14 cellular contexts compared by ENCODE assay signal in genomic region chr10:73876157-73876556, GRCh38. TPM values are rescaled to one million over a fixed set of nuclear protein-coding genes. Genes with fewer than 3 reads are reported as not detected.
A peak's percentile ranks its signal among the peaks of the same experiment; 100 is the strongest.
DNase-seq lines count a peak whose midpoint lies in the region; ATAC-seq and TF ChIP-seq lines count a peak whose summit lies in the region.
"Had no signal": no experiment of that assay in that cellular context is flagged by ENCODE, and none has a peak within 500 bp of the region (broad histone marks: within the 10 kb centered on the region; RNA-seq: fewer than 3 reads in every experiment).

No MANE protein-coding gene starts in this region.

- H3K27me3 Mint-ChIP-seq in MCF 10A (ENCODE audit: insufficient read depth, unreplicated experiment): no peaks in the 10 kb centered on the region
- peaks cover 0 to 2% (median 0%) of the 10 kb centered on the region in 5 donors for H3K27me3 Mint-ChIP-seq in naive thymus-derived CD4-positive, alpha-beta T cell
- peaks cover 6 to 11% of the 10 kb centered on the region in 2 donors for H3K27me3 Mint-ChIP-seq in natural killer cell treated with Interleukin-12 subunit alpha and Interleukin-12 subunit beta and Interleukin-15 and Interleukin-18, amount 100 ng/mL, for 72 hours

- H3K9me3 Mint-ChIP-seq in MCF 10A (ENCODE audit: unreplicated experiment): no peaks in the 10 kb centered on the region
- H3K9me3 Mint-ChIP-seq in naive thymus-derived CD4-positive, alpha-beta T cell: no peaks in the 10 kb centered on the region
- no peaks in the 10 kb centered on the region for H3K9me3 Mint-ChIP-seq in natural killer cell treated with Interleukin-12 subunit alpha and Interleukin-12 subunit beta and Interleukin-15 and Interleukin-18, amount 100 ng/mL, for 72 hours
- H3K9me3 Mint-ChIP-seq: dendritic cell treated with granulocyte-macrophage colony-stimulating factor and Interleukin-4, amounts not matched to agents 40 ng/mL and 50 ng/mL, for 4 days had no signal

- H3K4me3 Mint-ChIP-seq in MCF 10A (ENCODE audit: unreplicated experiment): no peak overlapping the region
- H3K4me3 Mint-ChIP-seq in naive thymus-derived CD4-positive, alpha-beta T cell: peak overlapping the region in 5 of 10 donors; percentile 8 to 77 (median 44)
- no peak overlapping the region for H3K4me3 Mint-ChIP-seq in natural killer cell treated with Interleukin-12 subunit alpha and Interleukin-12 subunit beta and Interleukin-15 and Interleukin-18, amount 100 ng/mL, for 72 hours
- H3K4me3 Mint-ChIP-seq: dendritic cell treated with granulocyte-macrophage colony-stimulating factor and Interleukin-4, amounts not matched to agents 40 ng/mL and 50 ng/mL, for 4 days had no signal

- peak overlapping the region; percentile 67 for H2AFZ ChIP-seq in mammary epithelial cell (ENCODE audit: low read depth, low read length)

- H3K4me3 ChIP-seq in mammary epithelial cell (replicated peaks in 1 of 3; ENCODE audit: insufficient read depth in 1 of 3, low read depth in 2 of 3, low read length in 3 of 3) (no peak overlapping the region), ascending aorta (no peak overlapping the region), BE2C (ENCODE audit: low read depth, low read length) (no peak overlapping the region)
- H3K4me3 ChIP-seq in naive thymus-derived CD4-positive, alpha-beta T cell (ENCODE audit: low read length): no peak overlapping the region
- H3K4me3 ChIP-seq: SJCRH30, upper lobe of left lung had no signal

- no peaks in the 10 kb centered on the region for H3K27me3 ChIP-seq in mammary epithelial cell (ENCODE audit: insufficient read depth, low read length)
- H3K27me3 ChIP-seq in ascending aorta: no peaks in the 10 kb centered on the region
- no peaks in the 10 kb centered on the region for H3K27me3 ChIP-seq in naive thymus-derived CD4-positive, alpha-beta T cell (ENCODE audit: control insufficient read depth in 2 of 2, insufficient read depth in 2 of 2, low read length in 2 of 2)
- no peaks in the 10 kb centered on the region for H3K27me3 ChIP-seq in BE2C
- H3K27me3 ChIP-seq: SJCRH30, upper lobe of left lung had no signal

- intact Hi-C loops in mammary epithelial cell (cut with micrococcal nuclease): no loop called here
- intact Hi-C loops in MCF 10A (cut with micrococcal nuclease): no loop called here
- intact Hi-C loops in ascending aorta (cut with DNase I): loop anchor here (10.0 kb wide), 1 partner anchor 1239 kb away; the partner anchor contains the start of gene SAMD8
- intact Hi-C loops in naive thymus-derived CD4-positive, alpha-beta T cell (cut with micrococcal nuclease): loop anchor here in 1 of 2 donors (5.0 to 10.0 kb wide), 5 partner anchors 249 to 1359 kb away; partner anchors contain the start of genes ANXA7, COMTD1 and PPP3CB

- H3K27ac ChIP-seq in mammary epithelial cell (ENCODE audit: insufficient read depth, low read depth, low read length) (no peak overlapping the region), ascending aorta (peak overlapping the region; percentile 79 to 87)
- H3K27ac ChIP-seq in naive thymus-derived CD4-positive, alpha-beta T cell (ENCODE audit: low read depth, low read length): peak overlapping the region; percentile 86
- H3K27ac ChIP-seq: SJCRH30 had no signal

- POLR2A ChIA-PET in MCF 10A (lab: Yijun Ruan, JAX): interaction anchor here (0.6 to 1.7 kb wide), 4 partner anchors 11 to 275 kb away, joined by 3 to 11 read pairs (median 3); partner anchors contain the start of genes ADK and AP3M1
- POLR2A ChIA-PET in naive thymus-derived CD4-positive, alpha-beta T cell (lab: Charles Lee): interaction anchor here (0.6 to 13.8 kb wide), 2 partner anchors 20 to 108 kb away, joined by 3 to 327 read pairs; no protein-coding TSS in a partner anchor

- no peaks in the 10 kb centered on the region for H4K20me1 ChIP-seq in mammary epithelial cell (ENCODE audit: insufficient read depth, low read length)

- H3K4me1 ChIP-seq in mammary epithelial cell (ENCODE audit: insufficient read depth, low read length) (peaks cover 42% of the 10 kb centered on the region), ascending aorta (peaks cover 10 to 37% of the 10 kb centered on the region in 2 donors), BE2C (peaks cover 13% of the 10 kb centered on the region)
- peaks cover 36 to 40% of the 10 kb centered on the region in 2 donors for H3K4me1 ChIP-seq in naive thymus-derived CD4-positive, alpha-beta T cell (ENCODE audit: control insufficient read depth in 2 of 2, insufficient read depth in 2 of 2, low read length in 2 of 2)

- BruUV-seq in mammary epithelial cell (replicated peaks; lab: Mats Ljungman, UMichigan) (no TSS peak), MCF 10A (replicated peaks; lab: Mats Ljungman, UMichigan) (no TSS peak)

- H3K4me1 Mint-ChIP-seq in MCF 10A (ENCODE audit: insufficient read depth, unreplicated experiment): peaks cover 43% of the 10 kb centered on the region
- H3K4me1 Mint-ChIP-seq in naive thymus-derived CD4-positive, alpha-beta T cell: peaks cover 34 to 72% (median 62%) of the 10 kb centered on the region in 7 donors
- peaks cover 35 to 37% of the 10 kb centered on the region in 2 donors for H3K4me1 Mint-ChIP-seq in natural killer cell treated with Interleukin-12 subunit alpha and Interleukin-12 subunit beta and Interleukin-15 and Interleukin-18, amount 100 ng/mL, for 72 hours (ENCODE audit: low read depth in 2 of 2)

- dilution Hi-C loops in mammary epithelial cell (cut with HindIII; ENCODE audit: low sequenced_read_pairs): no loop called here

- WGBS in mammary epithelial cell (ENCODE audit: low coverage, missing lambda C conversion rate): 26% methylated on average over 4 of the region's 4 CpGs

- H3K36me3 Mint-ChIP-seq in MCF 10A (ENCODE audit: insufficient read depth, unreplicated experiment): peaks cover 9% of the 10 kb centered on the region
- H3K36me3 Mint-ChIP-seq in naive thymus-derived CD4-positive, alpha-beta T cell: peaks cover 0 to 10% (median under 1%) of the 10 kb centered on the region in 5 donors
- no peaks in the 10 kb centered on the region for H3K36me3 Mint-ChIP-seq in natural killer cell treated with Interleukin-12 subunit alpha and Interleukin-12 subunit beta and Interleukin-15 and Interleukin-18, amount 100 ng/mL, for 72 hours

- in situ Hi-C loops in mammary epithelial cell (cut with MboI; ENCODE audit: low sequenced_read_pairs in 2 of 2): loop anchor here in 1 of 2 donors (25.0 kb wide), 1 partner anchor 211 kb away; no protein-coding TSS in a partner anchor

- H3K27ac Mint-ChIP-seq in MCF 10A (ENCODE audit: low read depth, unreplicated experiment): no peak overlapping the region
- H3K27ac Mint-ChIP-seq in naive thymus-derived CD4-positive, alpha-beta T cell: peak overlapping the region in 8 of 9 donors; percentile 34 to 95 (median 79)
- no peak overlapping the region for H3K27ac Mint-ChIP-seq in natural killer cell treated with Interleukin-12 subunit alpha and Interleukin-12 subunit beta and Interleukin-15 and Interleukin-18, amount 100 ng/mL, for 72 hours
- H3K27ac Mint-ChIP-seq: dendritic cell treated with granulocyte-macrophage colony-stimulating factor and Interleukin-4, amounts not matched to agents 40 ng/mL and 50 ng/mL, for 4 days had no signal

- H3K9me3 ChIP-seq in mammary epithelial cell (replicated peaks; ENCODE audit: insufficient read depth, low read length): no peaks in the 10 kb centered on the region
- H3K9me3 ChIP-seq in ascending aorta: no peaks in the 10 kb centered on the region
- no peaks in the 10 kb centered on the region for H3K9me3 ChIP-seq in naive thymus-derived CD4-positive, alpha-beta T cell (ENCODE audit: control insufficient read depth in 2 of 3, low read length in 3 of 3)
- no peaks in the 10 kb centered on the region for H3K9me3 ChIP-seq in BE2C
- H3K9me3 ChIP-seq: SJCRH30, upper lobe of left lung had no signal

- no peaks in the 10 kb centered on the region for H3K36me3 ChIP-seq in mammary epithelial cell (ENCODE audit: insufficient read depth, low read length)
- peaks cover 2% of the 10 kb centered on the region in 2 donors for H3K36me3 ChIP-seq in ascending aorta
- H3K36me3 ChIP-seq in naive thymus-derived CD4-positive, alpha-beta T cell (ENCODE audit: control insufficient read depth in 2 of 3, insufficient read depth in 3 of 3, low read length in 3 of 3): peaks cover 0 to 20% (median 0%) of the 10 kb centered on the region in 3 experiments
- H3K36me3 ChIP-seq in BE2C: 0 out of 2 replicates have a peak, but pooled peaks cover 4% of the 10 kb centered on the region
- H3K36me3 ChIP-seq: SJCRH30, upper lobe of left lung had no signal

- no peak for DNase-seq in mammary epithelial cell
- no peak for DNase-seq in MCF 10A (ENCODE audit: unreplicated experiment)
- DNase-seq in ascending aorta (ENCODE audit: low spot score in 2 of 2): no peak
- DNase-seq in naive thymus-derived CD4-positive, alpha-beta T cell: no peak
- DNase-seq in natural killer cell treated with Interleukin-12 subunit alpha and Interleukin-12 subunit beta and Interleukin-15 and Interleukin-18, amount 100 ng/mL, for 72 hours (ENCODE audit: low spot score): no peak
- no peak for DNase-seq in midbrain (lab: John Stamatoyannopoulos, UW)
- no peak for DNase-seq in BE2C
- no peak for DNase-seq in hypothalamus (lab: John Stamatoyannopoulos, UW)
- DNase-seq: Kasumi-1; NCI-H187; SJCRH30; stimulated activated CD4-positive, alpha-beta T cell treated with anti-CD3 and anti-CD28 coated beads, Interleukin-2, amount 100 ng/mL, for 24 hours had no signal

- CTCF ChIA-PET in mammary epithelial cell (lab: Charles Lee; ENCODE audit: low non-redundant PET) (no interaction called here), MCF 10A (lab: Yijun Ruan, JAX) (interaction anchor here (1.0 to 21.1 kb wide), 6 partner anchors 10 to 63 kb away, joined by 3 to 658 read pairs (median 4); no protein-coding TSS in a partner anchor)
- CTCF ChIA-PET in naive thymus-derived CD4-positive, alpha-beta T cell (lab: Charles Lee): interaction anchor here (1.0 to 9.9 kb wide), 4 partner anchors 12 to 64 kb away, joined by 3 to 288 read pairs (median 4); no protein-coding TSS in a partner anchor

- ATAC-seq in naive thymus-derived CD4-positive, alpha-beta T cell: no peak
- no peak for ATAC-seq in natural killer cell treated with Interleukin-12 subunit alpha and Interleukin-12 subunit beta and Interleukin-15 and Interleukin-18, amount 100 ng/mL, for 72 hours

- TF ChIP-seq CTCF in mammary epithelial cell (conservative IDR thresholded peaks at IDR 0.05 in 1 of 2, IDR thresholded peaks at IDR 0.05 in 1 of 2; ENCODE audit: extremely low read depth in 1 of 2, insufficient read depth in 1 of 2, low read depth in 1 of 2, low read length in 2 of 2): no peak
- no peak for TF ChIP-seq CTCF in MCF 10A (IDR thresholded peaks at IDR 0.05; ENCODE audit: unreplicated experiment)
- no peak for TF ChIP-seq CTCF in ascending aorta (IDR thresholded peaks at IDR 0.05)
- no peak for TF ChIP-seq CTCF in BE2C (IDR thresholded peaks at IDR 0.05; ENCODE audit: low read depth, low read length)

- H3K4me2 ChIP-seq in mammary epithelial cell (ENCODE audit: insufficient read depth, low read depth, low read length): peak overlapping the region; percentile 65

- no peak overlapping the region for H3K9ac ChIP-seq in mammary epithelial cell (ENCODE audit: insufficient read depth, low read length)

- peaks cover 14% of the 10 kb centered on the region for H3K79me2 ChIP-seq in mammary epithelial cell (ENCODE audit: insufficient read depth, low read length)

RNA-seq across cellular contexts. Expression of gene CAMK2G, which starts 1.8 kb away (rescaled TPM):
- total RNA-seq in mammary epithelial cell (10 to 100 TPM; 20.1 to 20.2 TPM), MCF 10A (2022) (10.9 and 13.7 TPM in 2 replicates), ascending aorta (60.3 TPM)
- 23.0 TPM for polyA plus RNA-seq in mammary epithelial cell
- polyA minus RNA-seq in mammary epithelial cell: 18.3 TPM
- 10 to 100 TPM; 44.6 to 70.9 (median 61.9) TPM for total RNA-seq in naive thymus-derived CD4-positive, alpha-beta T cell
- polyA plus RNA-seq in naive thymus-derived CD4-positive, alpha-beta T cell: 1 to 10 TPM; 5.6 to 6.3 TPM
- 10 to 100 TPM in 1 of 2 donors, 1 to 10 TPM in 1; 6.9 to 15.3 TPM for total RNA-seq in natural killer cell treated with Interleukin-12 subunit alpha and Interleukin-12 subunit beta and Interleukin-15 and Interleukin-18, amount 100 ng/mL, for 72 hours
- 15.9 TPM for polyA plus RNA-seq in BE2C (2012; ENCODE audit: insufficient read depth, insufficient read length, low read depth)

RNA-seq across cellular contexts. Expression of gene PLAU, which starts 34.8 kb away (rescaled TPM):
- total RNA-seq in mammary epithelial cell (100 to 1,000 TPM in 1 of 2 donors, 10 to 100 TPM in 1; 85.7 to 712 TPM), MCF 10A (2022) (17.3 and 30.6 TPM in 2 replicates), ascending aorta (1.5 TPM)
- polyA plus RNA-seq in mammary epithelial cell: 269 TPM
- 274 TPM for polyA minus RNA-seq in mammary epithelial cell
- under 1 TPM; 0.42 to 0.97 (median 0.78) TPM for total RNA-seq in naive thymus-derived CD4-positive, alpha-beta T cell
- polyA plus RNA-seq in naive thymus-derived CD4-positive, alpha-beta T cell: not detected
- total RNA-seq in natural killer cell treated with Interleukin-12 subunit alpha and Interleukin-12 subunit beta and Interleukin-15 and Interleukin-18, amount 100 ng/mL, for 72 hours: not detected
- not detected for polyA plus RNA-seq in BE2C (2012; ENCODE audit: insufficient read depth, insufficient read length, low read depth)

Comparison
In these comparisons a context has a peak if more than half of its experiments do, and no peak if none do; other contexts are left out.
1. H3K27ac Mint-ChIP-seq: peak in naive thymus-derived CD4-positive, alpha-beta T cell (8 of 9); none in MCF 10A (single experiment) and natural killer cell treated with Interleukin-12 subunit alpha and Interleukin-12 subunit beta and Interleukin-15 and Interleukin-18, amount 100 ng/mL, for 72 hours (0 of 2).